ENCODE assay signal across 7 cellular contexts in genomic region chr19:33302974-33303790, GRCh38. TPM values are rescaled to one million over a fixed set of nuclear protein-coding genes. Genes with fewer than 3 reads are reported as not detected.
A peak's percentile ranks its signal among the peaks of the same experiment; 100 is the strongest.
DNase-seq lines count a peak whose midpoint lies in the region; ATAC-seq and TF ChIP-seq lines count a peak whose summit lies in the region.

No MANE protein-coding gene starts in this region.

- H3K4me1 ChIP-seq in SJCRH30: no peaks in the 10 kb centered on the region; the same call in 1 of the 2 replicates
- no peaks in the 10 kb centered on the region for H3K4me1 ChIP-seq in endodermal cell (ENCODE audit: control insufficient read depth, insufficient read depth, low read length)
- H3K4me1 ChIP-seq in mesodermal cell (ENCODE audit: control insufficient read depth, insufficient read depth, low read length, poor library complexity, severe bottlenecking): no peaks in the 10 kb centered on the region
- H3K4me1 ChIP-seq in upper lobe of right lung: peaks cover 20% of the 10 kb centered on the region

- peaks cover 12% of the 10 kb centered on the region for H3K4me1 Mint-ChIP-seq in endodermal cell

- no peaks in the 10 kb centered on the region for H3K9me3 Mint-ChIP-seq in endodermal cell

- H3K36me3 ChIP-seq in SJCRH30: no peaks in the 10 kb centered on the region
- H3K36me3 ChIP-seq in endodermal cell (ENCODE audit: control insufficient read depth, insufficient read depth, low read length): no peaks in the 10 kb centered on the region
- H3K36me3 ChIP-seq in mesodermal cell (ENCODE audit: control insufficient read depth, insufficient read depth, low read length): no peaks in the 10 kb centered on the region
- no peaks in the 10 kb centered on the region for H3K36me3 ChIP-seq in upper lobe of right lung

- ATAC-seq in HG02885 (IDR thresholded peaks at IDR 0.05; ENCODE audit: poor library complexity, unreplicated experiment) (peak; percentile 32), upper lobe of right lung (peak; percentile 48)

- H3K4me3 ChIP-seq in GM12875 (ENCODE audit: low read depth, low read length) (peak overlapping the region; percentile 43), SJCRH30 (peak overlapping the region; percentile 70), endodermal cell (ENCODE audit: low read length) (peak overlapping the region; percentile 77), mesodermal cell (ENCODE audit: extremely low read depth, insufficient read depth, low read length, poor library complexity, severe bottlenecking) (peak overlapping the region; percentile 65), upper lobe of right lung (peak overlapping the region; percentile 72)

- H3K4me3 Mint-ChIP-seq in endodermal cell: peak overlapping the region; percentile 56

- 2 to 3% methylated on average over 24 to 92 of the region's 92 CpGs for WGBS in endodermal cell (ENCODE audit: insufficient coverage in 1 of 2, insufficient read length in 1 of 2), 2 experiments
- WGBS in mesodermal cell (ENCODE audit: insufficient coverage in 2 of 2), 2 experiments: 2% methylated on average over 84 to 90 of the region's 92 CpGs

- intact Hi-C loops in upper lobe of right lung (cut with DNase I): no loop called here

- no peak for TF ChIP-seq CTCF in GM12875 (IDR thresholded peaks at IDR 0.05; ENCODE audit: borderline replicate concordance, insufficient read depth, low read depth, low read length)
- no peak for TF ChIP-seq CTCF in endodermal cell (conservative IDR thresholded peaks at IDR 0.05)
- TF ChIP-seq CTCF in upper lobe of right lung (IDR thresholded peaks at IDR 0.05): no peak

- peaks cover 43% of the 10 kb centered on the region for H3K27me3 Mint-ChIP-seq in endodermal cell (ENCODE audit: insufficient read depth)

- DNase-seq in SJCRH30 (peak; percentile 82 to 86), endodermal cell (peak; percentile 88), upper lobe of right lung (peak; percentile 86), SKM-1 treated with dmso at 0.1 percent for 144 hours (lab: John Stamatoyannopoulos, UW; ENCODE audit: unreplicated experiment) (no peak)

- H3K9ac ChIP-seq in endodermal cell (ENCODE audit: extremely low read depth, low read length, poor library complexity, severe bottlenecking): peak overlapping the region; percentile 51

- H3K9me3 ChIP-seq in SJCRH30 (replicated peaks): no peaks in the 10 kb centered on the region
- no peaks in the 10 kb centered on the region for H3K9me3 ChIP-seq in endodermal cell (ENCODE audit: control insufficient read depth, low read length)
- no peaks in the 10 kb centered on the region for H3K9me3 ChIP-seq in mesodermal cell (ENCODE audit: control insufficient read depth, low read length)
- H3K9me3 ChIP-seq in upper lobe of right lung: no peaks in the 10 kb centered on the region

- H3K27ac ChIP-seq in SJCRH30: peak overlapping the region; percentile 70
- no peak overlapping the region for H3K27ac ChIP-seq in endodermal cell (ENCODE audit: low read depth, low read length)
- peak overlapping the region; percentile 59 for H3K27ac ChIP-seq in mesodermal cell (ENCODE audit: low read depth, low read length, severe bottlenecking)
- H3K27ac ChIP-seq in upper lobe of right lung: peak overlapping the region; percentile 83

- no peaks in the 10 kb centered on the region for H3K36me3 Mint-ChIP-seq in endodermal cell (ENCODE audit: low read depth)

- H3K27me3 ChIP-seq in SJCRH30: no peaks in the 10 kb centered on the region
- H3K27me3 ChIP-seq in endodermal cell (ENCODE audit: control insufficient read depth, insufficient read depth, low read length, poor library complexity, severe bottlenecking): peaks cover 41% of the 10 kb centered on the region
- H3K27me3 ChIP-seq in upper lobe of right lung: peaks cover 7% of the 10 kb centered on the region

- H3K27ac Mint-ChIP-seq in endodermal cell: no peak overlapping the region

RNA-seq across cellular contexts. Expression of gene CEBPA, which starts 0.8 kb away (rescaled TPM):
- 5.8 and 5.9 TPM in 2 replicates for total RNA-seq in SJCRH30 (2014; rRNA removed; shearing (Covaris generic))
- total RNA-seq in endodermal cell (1 to 10 TPM; 1.8 to 2.1 TPM), upper lobe of right lung (59.1 TPM)
- polyA plus RNA-seq in endodermal cell (2013, experiment 1 of 2): 1.2 TPM
- 1.0 TPM for polyA plus RNA-seq in endodermal cell (2013, experiment 2 of 2)
- polyA plus RNA-seq in mesodermal cell (2013, experiment 1 of 2): 0.29 TPM
- 0.25 TPM for polyA plus RNA-seq in mesodermal cell (2013, experiment 2 of 2)
